In genomic region chr13:43948059-43948458, GRCh38 we compare ENCODE assay signal across 23 cellular contexts.
"Had no signal": no experiment of that assay in that cellular context is flagged by ENCODE, and none has a peak within 500 bp of the region (broad histone marks: within the 10 kb centered on the region; RNA-seq: fewer than 3 reads in every experiment).

No MANE protein-coding gene starts in this region.

- H3K27ac ChIP-seq: colonic mucosa, coronary artery, dorsolateral prefrontal cortex, epithelial cell of prostate, esophagus muscularis mucosa, esophagus squamous epithelium, foreskin keratinocyte, gastrocnemius medialis, gastroesophageal sphincter, heart left ventricle, heart right ventricle, hepatocyte had no signal

- H3K9me3 ChIP-seq: colonic mucosa had no signal

- DNase-seq: colonic mucosa; cortex of kidney; dermis blood vessel endothelial cell; dorsolateral prefrontal cortex; effector CD4-positive, alpha-beta T cell; effector memory CD4-positive, alpha-beta T cell; effector memory CD8-positive, alpha-beta T cell; endodermal cell; erythroblast; esophagus squamous epithelium; foreskin fibroblast; foreskin keratinocyte; foreskin melanocyte; gastrocnemius medialis; glutamatergic neuron; head of caudate nucleus; heart left ventricle; heart right ventricle had no signal

- H3K36me3 ChIP-seq: colonic mucosa, esophagus muscularis mucosa, esophagus squamous epithelium, gastrocnemius medialis, gastroesophageal sphincter, heart left ventricle, heart right ventricle had no signal

- H3K4me1 ChIP-seq: colonic mucosa, gastrocnemius medialis, gastroesophageal sphincter, heart left ventricle, heart right ventricle had no signal

- H3K4me3 ChIP-seq: colonic mucosa, coronary artery, dorsolateral prefrontal cortex, esophagus muscularis mucosa, esophagus squamous epithelium, gastrocnemius medialis, gastroesophageal sphincter, heart left ventricle, heart right ventricle, hepatocyte had no signal
